In genomic region chr12:41205070-41205715, GRCh38 we compare ENCODE assay signal across 1 cellular context.
TF ChIP-seq lines count a peak whose summit lies in the region.

No MANE protein-coding gene starts in this region.

TF ChIP-seq in IMR-90, 13 proteins besides CTCF, POLR2A, EP300 and RAD21 (continued from another document):
- no peak for TF ChIP-seq MAZ (IDR thresholded peaks at IDR 0.05; ENCODE audit: borderline replicate concordance, low read depth, low read length)
- no peak for TF ChIP-seq USF2 (IDR thresholded peaks at IDR 0.05; ENCODE audit: low read depth, low read length)
